8 cellular contexts compared by ENCODE assay signal in the genomic region with DNA sequence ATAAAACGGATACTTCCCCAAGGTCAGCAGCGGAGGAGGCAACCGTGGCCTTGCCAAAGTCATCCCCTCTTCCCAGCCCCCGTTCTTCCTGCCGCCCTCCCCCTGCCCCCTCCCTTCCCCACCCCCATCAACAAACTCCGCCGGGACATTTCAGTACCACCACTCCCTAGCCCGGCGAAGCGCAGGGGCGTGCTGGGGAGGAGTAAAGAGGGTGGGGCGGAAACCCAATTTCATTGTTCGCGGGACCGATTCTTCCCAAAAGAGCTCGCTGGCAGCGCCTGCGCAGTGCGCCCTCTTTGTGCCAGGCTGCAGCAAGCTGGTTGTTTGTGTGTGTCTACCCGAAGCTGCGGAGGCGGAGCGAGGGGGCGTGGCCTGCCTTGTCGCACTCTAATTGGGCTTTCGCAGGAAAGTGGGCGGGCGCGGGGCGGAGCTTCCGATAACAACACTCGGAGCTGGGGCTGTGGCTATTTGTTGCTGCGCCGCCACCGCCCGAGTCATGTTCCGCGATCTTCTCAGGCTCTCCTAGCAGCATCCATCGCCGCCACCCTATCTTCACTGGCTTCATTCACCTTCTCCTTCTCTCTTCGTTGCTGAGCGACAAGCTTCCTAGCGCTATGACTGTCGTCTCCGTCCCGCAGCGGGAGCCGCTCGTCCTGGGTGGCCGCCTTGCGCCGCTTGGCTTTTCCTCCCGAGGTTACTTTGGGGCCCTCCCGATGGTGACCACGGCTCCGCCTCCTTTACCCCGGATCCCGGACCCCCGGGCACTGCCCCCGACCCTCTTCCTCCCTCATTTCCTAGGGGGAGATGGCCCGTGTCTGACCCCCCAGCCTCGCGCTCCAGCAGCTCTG. TPM values are rescaled to one million over a fixed set of nuclear protein-coding genes. Genes with fewer than 3 reads are reported as not detected.
DNase-seq lines count a peak whose midpoint lies in the region; ATAC-seq, FAIRE-seq and TF ChIP-seq lines count a peak whose summit lies in the region.

A gene (plus strand): TSS at position 471 of the 848 bp plus-strand sequence. CDS start 144 bp downstream, at position 615.

- DNase-seq in NCI-H2107 treated with DMSO at 0.1 percent for 48 hours (lab: John Stamatoyannopoulos, UW; ENCODE audit: unreplicated experiment) (peak; percentile 93), body of pancreas (peak; percentile 100), iPS DF 19.7 (ENCODE audit: low read depth, low spot score) (peak; percentile 94), sigmoid colon (peak; percentile 100)

- peak in 1 of 4 donors; percentile 66 for TF ChIP-seq EP300 in sigmoid colon (IDR thresholded peaks at IDR 0.05)

- TF ChIP-seq CTCF in 22Rv1 (IDR thresholded peaks at IDR 0.05), result no peak
- peak in 2 of 7 experiments; percentile 5 to 12 for TF ChIP-seq CTCF in body of pancreas (IDR thresholded peaks at IDR 0.05)
- TF ChIP-seq CTCF in sigmoid colon (IDR thresholded peaks at IDR 0.05), result no peak

- peak; percentile 67 for ATAC-seq in GM18520 (IDR thresholded peaks at IDR 0.05; ENCODE audit: unreplicated experiment)
- ATAC-seq in HG03064 (IDR thresholded peaks at IDR 0.05; ENCODE audit: low read depth, unreplicated experiment), result peak; percentile 57
- peak; percentile 83 for ATAC-seq in body of pancreas

- H3K27me3 ChIP-seq in body of pancreas, result no peaks in the 10 kb centered on the region
- H3K27me3 ChIP-seq in sigmoid colon, result no peaks in the 10 kb centered on the region

- H3K9me3 ChIP-seq in body of pancreas, result no peaks in the 10 kb centered on the region
- no peaks in the 10 kb centered on the region for H3K9me3 ChIP-seq in sigmoid colon

- intact Hi-C loops in body of pancreas (cut with DNase I) (no loop called here), sigmoid colon (cut with DNase I) (loop anchor here (1.0 to 5.0 kb wide), 5 partner anchors 45 to 272 kb away; a partner anchor contains a TSS)

- TF ChIP-seq POLR2A in body of pancreas (IDR thresholded peaks at IDR 0.05) (peak; percentile 100), sigmoid colon (IDR thresholded peaks at IDR 0.05) (peak; percentile 99)

- H3K36me3 ChIP-seq in body of pancreas (replicated peaks in 1 of 2; ENCODE audit: insufficient read depth in 1 of 2, low read depth in 2 of 2) (peaks cover 0 to 2% of the 10 kb centered on the region in 2 donors), sigmoid colon (peaks cover 11 to 24% (median 14%) of the 10 kb centered on the region in 4 donors)

- H3K4me3 ChIP-seq in body of pancreas (peak within 1 kb of the TSS; percentile 57 to 91), sigmoid colon (peak within 1 kb of the TSS; percentile 100)

- FAIRE-seq in TTC549 (lab: Jason Lieb, UNC), result peak; percentile 86

- peak within 1 kb of the TSS; percentile 98 for H3K27ac ChIP-seq in 22Rv1
- H3K27ac ChIP-seq in body of pancreas, result peak within 1 kb of the TSS; percentile 98 to 100 (median 100)
- peak within 1 kb of the TSS; percentile 100 for H3K27ac ChIP-seq in sigmoid colon

- WGBS in body of pancreas, 2 donors, result 0% methylated on average over 50 to 63 of the region's 63 CpGs
- 0 to 1% methylated on average over 63 of the region's 63 CpGs for WGBS in sigmoid colon, 2 donors

- H3K4me1 ChIP-seq in body of pancreas, result peaks cover 35% of the 10 kb centered on the region
- H3K4me1 ChIP-seq in sigmoid colon, result peaks cover 0 to 35% (median 28%) of the 10 kb centered on the region in 4 donors

RNA-seq across cellular contexts. Expression of the gene that starts here (rescaled TPM):
- total RNA-seq in body of pancreas (100 to 1,000 TPM; 133 to 179 TPM), sigmoid colon (100 to 1,000 TPM; 211 to 349 (median 300) TPM)
- polyA plus RNA-seq in sigmoid colon, result 10 to 100 TPM; 44.2 to 73.9 (median 52.7) TPM

Comparison
In these comparisons a context has a peak if more than half of its experiments do, and no peak if none do; other contexts are left out.
1. Peak in every context shown above with its lines: DNase-seq, ATAC-seq, H3K4me3 ChIP-seq and H3K27ac ChIP-seq.